8 cellular contexts compared by ENCODE assay signal in genomic region chr12:57459055-57459749, GRCh38. TPM values are rescaled to one million over a fixed set of nuclear protein-coding genes. Genes with fewer than 3 reads are reported as not detected.
DNase-seq lines count a peak whose midpoint lies in the region; TF ChIP-seq lines count a peak whose summit lies in the region.

No MANE protein-coding gene starts in this region.

- peak overlapping the region; percentile 86 for H3K4me2 ChIP-seq in neural progenitor cell

- H3K9me3 ChIP-seq in ES-I3 (ENCODE audit: control insufficient read depth, insufficient read depth, low read length), result no peaks in the 10 kb centered on the region
- no peaks in the 10 kb centered on the region for H3K9me3 ChIP-seq in neural progenitor cell (ENCODE audit: low read depth)
- H3K9me3 ChIP-seq in stomach smooth muscle (ENCODE audit: control insufficient read depth in 2 of 2, low read length in 2 of 2), result no peaks in the 10 kb centered on the region

- no peak overlapping the region for H3K27ac Mint-ChIP-seq in neural progenitor cell

- no peak overlapping the region for H3K27ac ChIP-seq in neural progenitor cell
- H3K27ac ChIP-seq in stomach smooth muscle (ENCODE audit: low read length), result peak overlapping the region; percentile 60

- H3F3A ChIP-seq in neural progenitor cell (ENCODE audit: low read depth), result peaks cover 33% of the 10 kb centered on the region

- H3K4me1 Mint-ChIP-seq in neural progenitor cell, result peaks cover 48% of the 10 kb centered on the region

- no peaks in the 10 kb centered on the region for H3K36me3 Mint-ChIP-seq in neural progenitor cell

- H3K9ac ChIP-seq in ES-I3 (ENCODE audit: low read depth, low read length) (peak overlapping the region; percentile 57), neural progenitor cell (no peak overlapping the region), stomach smooth muscle (ENCODE audit: low read length in 2 of 2) (peak overlapping the region; percentile 57 to 62)

- DNase-seq in H7, result peak; percentile 84
- peak; percentile 89 for DNase-seq in M059J (ENCODE audit: low read depth)
- DNase-seq in activated gamma-delta T cell (lab: John Stamatoyannopoulos, UW), result peak; percentile 57
- DNase-seq in foreskin melanocyte, result peak; percentile 96
- DNase-seq in neural progenitor cell (ENCODE audit: low spot score), result peak; percentile 96

- H3K36me3 ChIP-seq in ES-I3 (ENCODE audit: insufficient read depth, low read length) (no peaks in the 10 kb centered on the region), H7 (replicated peaks; ENCODE audit: control insufficient read depth, insufficient read depth, low read length) (no peaks in the 10 kb centered on the region; the same call in none of the 2 replicates), neural progenitor cell (no peaks in the 10 kb centered on the region), stomach smooth muscle (ENCODE audit: control insufficient read depth in 2 of 2, insufficient read depth in 2 of 2, low read length in 2 of 2) (no peaks in the 10 kb centered on the region)

- H3K4me3 ChIP-seq in H7 (ENCODE audit: insufficient read depth, low read depth, low read length) (peak overlapping the region; percentile 75), neural progenitor cell (peak overlapping the region; percentile 56), stomach smooth muscle (ENCODE audit: low read length in 2 of 2) (peak overlapping the region; percentile 88 to 96)

- H3K27me3 ChIP-seq in H7 (ENCODE audit: control insufficient read depth, insufficient read depth, low read length) (peaks cover 1% of the 10 kb centered on the region; the same call in 1 of the 2 replicates), neural progenitor cell (peaks cover 16% of the 10 kb centered on the region), stomach smooth muscle (ENCODE audit: control insufficient read depth in 1 of 2, insufficient read depth in 2 of 2, low read length in 2 of 2) (peaks cover 11 to 12% of the 10 kb centered on the region in 2 donors)

- no peaks in the 10 kb centered on the region for H3K9me3 Mint-ChIP-seq in neural progenitor cell

- H2AFZ ChIP-seq in neural progenitor cell (replicated peaks), result peak overlapping the region; percentile 69

- H3K4me3 Mint-ChIP-seq in neural progenitor cell, result peak overlapping the region; percentile 94

- H3K27me3 Mint-ChIP-seq in neural progenitor cell (ENCODE audit: insufficient read depth, low read depth), result peaks cover 31% of the 10 kb centered on the region

- TF ChIP-seq POLR2A in Raji (IDR thresholded peaks at IDR 0.05; ENCODE audit: insufficient read depth, low read depth, low read length), result peak; percentile 46

- H3K4me1 ChIP-seq in ES-I3 (ENCODE audit: insufficient read depth, low read length), result peaks cover 9% of the 10 kb centered on the region; the same call in 1 of the 2 replicates
- peaks cover 35% of the 10 kb centered on the region for H3K4me1 ChIP-seq in neural progenitor cell
- peaks cover 35% of the 10 kb centered on the region for H3K4me1 ChIP-seq in stomach smooth muscle (ENCODE audit: control insufficient read depth, insufficient read depth, low read length)

- H4K20me1 ChIP-seq in neural progenitor cell (ENCODE audit: low read depth), result peaks cover 20% of the 10 kb centered on the region

- peak; percentile 84 for TF ChIP-seq CTCF in neural progenitor cell (IDR thresholded peaks at IDR 0.05)

- H3K79me2 ChIP-seq in neural progenitor cell (ENCODE audit: low read depth), result no peaks in the 10 kb centered on the region

RNA-seq across cellular contexts. Expression of gene GLI1, which starts 0.4 kb away (rescaled TPM):
- 9.7 and 13.1 TPM in 2 replicates for total RNA-seq in H7 (2014; rRNA removed; shearing (Covaris generic))
- 1.5 TPM in 1 of 2 replicates, not detected in the other for total RNA-seq in M059J (2014; rRNA removed; shearing (Covaris generic))
- 0.12 and 0.71 TPM in 2 replicates for total RNA-seq in neural progenitor cell (ENCODE audit: low replicate concordance)

RNA-seq across cellular contexts. Expression of gene INHBE, which starts 4.1 kb away (rescaled TPM):
- 9.6 and 10.4 TPM in 2 replicates for total RNA-seq in H7 (2014; rRNA removed; shearing (Covaris generic))
- 0.42 and 1.4 TPM in 2 replicates for total RNA-seq in M059J (2014; rRNA removed; shearing (Covaris generic))
- total RNA-seq in neural progenitor cell (ENCODE audit: low replicate concordance), result 2.6 TPM in 1 of 2 replicates, not detected in the other

RNA-seq across cellular contexts. Expression of gene ARHGAP9, which starts 20.5 kb away (rescaled TPM):
- total RNA-seq in H7 (2014; rRNA removed; shearing (Covaris generic)), result 2.6 and 6.3 TPM in 2 replicates
- 0.44 and 0.69 TPM in 2 replicates for total RNA-seq in M059J (2014; rRNA removed; shearing (Covaris generic))
- 0.62 TPM in 1 of 2 replicates, not detected in the other for total RNA-seq in neural progenitor cell (ENCODE audit: low replicate concordance)

RNA-seq across cellular contexts. Expression of gene INHBC, which starts 24.6 kb away (rescaled TPM):
- not detected in 2 replicates for total RNA-seq in H7 (2014; rRNA removed; shearing (Covaris generic))
- not detected in 2 replicates for total RNA-seq in M059J (2014; rRNA removed; shearing (Covaris generic))
- total RNA-seq in neural progenitor cell (ENCODE audit: low replicate concordance), result 0.06 TPM in 1 of 2 replicates, not detected in the other

RNA-seq across cellular contexts. Expression of gene R3HDM2, which starts 28.4 kb away (rescaled TPM):
- total RNA-seq in H7 (2014; rRNA removed; shearing (Covaris generic)), result 26.5 and 34.0 TPM in 2 replicates
- 12.1 and 16.4 TPM in 2 replicates for total RNA-seq in M059J (2014; rRNA removed; shearing (Covaris generic))
- total RNA-seq in neural progenitor cell (ENCODE audit: low replicate concordance), result 29.9 and 40.0 TPM in 2 replicates
